9 cellular contexts compared by ENCODE assay signal in genomic region chr1:14925336-14926136, GRCh38.
DNase-seq lines count a peak whose midpoint lies in the region; ATAC-seq lines count a peak whose summit lies in the region.
"Had no signal": no experiment of that assay in that cellular context is flagged by ENCODE, and none has a peak within 500 bp of the region (broad histone marks: within the 10 kb centered on the region; RNA-seq: fewer than 3 reads in every experiment).

No MANE protein-coding gene starts in this region.

- H3K27ac ChIP-seq in angular gyrus (ENCODE audit: low read depth, low read length): peak overlapping the region; percentile 52

- in situ Hi-C loops in HAP-1 (cut with MboI; ENCODE audit: low sequenced_read_pairs): no loop called here

- peaks cover 20 to 27% (median 26%) of the 10 kb centered on the region in 3 donors for H3K27me3 Mint-ChIP-seq in immature natural killer cell (ENCODE audit: low read depth in 3 of 3)

- H3K4me3 ChIP-seq in HAP-1 (peak overlapping the region; percentile 52), skeletal muscle satellite cell (ENCODE audit: low read length) (peak overlapping the region; percentile 82)

- H3K4me1 ChIP-seq in HAP-1: peaks cover 5% of the 10 kb centered on the region
- peaks cover 39% of the 10 kb centered on the region for H3K4me1 ChIP-seq in skeletal muscle satellite cell (ENCODE audit: control insufficient read depth, insufficient read depth, low read length)

- ATAC-seq in HG02571 (IDR thresholded peaks at IDR 0.05; ENCODE audit: unreplicated experiment): no peak

- H3K9me3 Mint-ChIP-seq in immature natural killer cell: peaks cover 0 to 2% (median 0%) of the 10 kb centered on the region in 6 donors

- H3K4me1 Mint-ChIP-seq in immature natural killer cell: peaks cover 0 to 9% of the 10 kb centered on the region in 2 donors

- H3K9ac ChIP-seq in skeletal muscle satellite cell (ENCODE audit: low read depth, low read length): peak overlapping the region; percentile 57

- H3K27ac Mint-ChIP-seq in immature natural killer cell: no peak overlapping the region

- DNase-seq in HAP-1 (ENCODE audit: low spot score in 2 of 2): no peak
- no peak for DNase-seq in immature natural killer cell
- DNase-seq in cortex of kidney (lab: John Stamatoyannopoulos, UW): no peak
- no peak for DNase-seq in pons (ENCODE audit: low spot score)
- DNase-seq in LoVo (ENCODE audit: low spot score): no peak
- DNase-seq: NCI-H1694 had no signal

- H3K9me3 ChIP-seq in HAP-1 (no peaks in the 10 kb centered on the region), skeletal muscle satellite cell (replicated peaks; ENCODE audit: low read length) (no peaks in the 10 kb centered on the region)

- H3K36me3 Mint-ChIP-seq in immature natural killer cell: no peaks in the 10 kb centered on the region

- no peaks in the 10 kb centered on the region for H3K27me3 ChIP-seq in HAP-1 (ENCODE audit: low read depth)
- no peaks in the 10 kb centered on the region for H3K27me3 ChIP-seq in skeletal muscle satellite cell (ENCODE audit: control insufficient read depth, insufficient read depth, low read length)

- peak overlapping the region; percentile 14 to 68 (median 45) for H3K4me3 Mint-ChIP-seq in immature natural killer cell

- H3K4me2 ChIP-seq in skeletal muscle satellite cell (ENCODE audit: low read length): peak overlapping the region; percentile 95

- H3K36me3 ChIP-seq in HAP-1 (replicated peaks): no peaks in the 10 kb centered on the region
- H3K36me3 ChIP-seq in skeletal muscle satellite cell (ENCODE audit: insufficient read depth, low read length): no peaks in the 10 kb centered on the region
